7 cellular contexts compared by ENCODE assay signal in the genomic region with DNA sequence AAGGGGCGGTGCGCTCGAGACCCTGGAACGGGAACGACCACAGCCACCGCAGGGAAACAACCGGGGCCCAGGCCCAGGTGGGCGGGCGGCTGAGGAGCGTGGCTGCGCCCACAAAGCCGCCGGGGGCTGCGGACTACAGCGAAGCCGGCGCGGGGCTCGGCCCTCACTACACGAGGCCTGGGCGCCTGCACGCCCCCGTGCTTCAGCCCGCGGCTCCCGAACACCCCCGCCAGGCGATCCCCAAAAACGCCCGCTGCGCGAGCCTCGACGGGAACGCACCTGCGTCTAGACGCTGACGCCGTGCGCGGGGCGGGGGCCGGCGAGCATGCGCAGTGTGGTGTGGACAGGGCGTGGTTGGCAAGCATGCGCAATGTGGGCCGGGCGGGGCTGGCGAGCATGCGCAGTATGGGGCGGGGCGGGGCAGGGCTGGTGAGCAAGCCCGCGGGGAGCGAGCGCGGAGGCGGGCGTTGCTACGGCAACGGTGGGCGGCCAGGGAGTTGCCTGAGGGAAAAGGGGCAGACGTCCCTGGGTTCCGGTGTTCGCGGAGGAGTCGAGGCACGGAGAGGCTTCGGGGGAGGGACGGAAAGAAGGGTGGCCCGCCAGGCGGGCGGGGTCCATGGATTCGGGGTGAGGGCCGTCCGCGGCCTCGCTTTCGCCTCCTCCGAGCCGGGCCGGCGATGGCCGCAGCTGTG. TPM values are rescaled to one million over a fixed set of nuclear protein-coding genes. Genes with fewer than 3 reads are reported as not detected.
A peak's percentile ranks its signal among the peaks of the same experiment; 100 is the strongest.
DNase-seq lines count a peak whose midpoint lies in the region; ATAC-seq and TF ChIP-seq lines count a peak whose summit lies in the region.

A gene (plus strand): TSS at position 518 of the 692 bp plus-strand sequence. CDS start 3,104 bp downstream, outside the sequence.

- peak within 1 kb of the TSS; percentile 38; the same call in 1 of the 2 replicates for H3K27ac ChIP-seq in VCaP
- peak within 1 kb of the TSS; percentile 28 to 89 (median 80) for H3K27ac ChIP-seq in spleen

- H3K4me3 Mint-ChIP-seq in immature natural killer cell = peak within 1 kb of the TSS; percentile 77 to 89 (median 84)

- no peak for TF ChIP-seq POLR2A in spleen (IDR thresholded peaks at IDR 0.05)

- peaks cover 13 to 18% of the 10 kb centered on the region in 2 donors for H3K4me1 Mint-ChIP-seq in immature natural killer cell

- WGBS in spleen, 5 donors = 1 to 3% (median 2%) methylated on average over 33 to 85 of the region's 85 CpGs

- DNase-seq in NCI-H2107 (lab: John Stamatoyannopoulos, UW) = peak; percentile 81
- DNase-seq in T47D (ENCODE audit: low read depth in 1 of 2, low spot score in 1 of 2) = peak; percentile 85 to 93
- DNase-seq in immature natural killer cell = peak; percentile 55 to 73 (median 69)
- peak; percentile 98 for DNase-seq in spleen

- peak within 1 kb of the TSS in 3 of 6 donors; percentile 5 to 35 (median 8) for H3K27ac Mint-ChIP-seq in immature natural killer cell

- intact Hi-C loops in spleen (cut with DNase I; ENCODE audit: low total_unique reads) = no loop called here

- peaks cover 0 to 4% (median 2%) of the 10 kb centered on the region in 3 donors for H3K36me3 Mint-ChIP-seq in immature natural killer cell

- in situ Hi-C loops in T47D (cut with HindIII; ENCODE audit: low pct_unique_long_range_greater_than_20kb, low sequenced_read_pairs) = no loop called here

- peaks cover 6 to 24% (median 20%) of the 10 kb centered on the region in 3 donors for H3K27me3 Mint-ChIP-seq in immature natural killer cell (ENCODE audit: low read depth in 3 of 3)

- no peaks in the 10 kb centered on the region for H3K36me3 ChIP-seq in spleen

- TF ChIP-seq CTCF in VCaP (conservative IDR thresholded peaks at IDR 0.05) (no peak), spleen (IDR thresholded peaks at IDR 0.05 in 8 of 11, conservative IDR thresholded peaks at IDR 0.05 in 3 of 11) (no peak)

- peak within 1 kb of the TSS; percentile 71 to 95 (median 86) for H3K4me3 ChIP-seq in spleen

- peaks cover 0 to 37% (median 0%) of the 10 kb centered on the region in 7 donors for H3K27me3 ChIP-seq in spleen (replicated peaks in 1 of 7)

- peak; percentile 47 for ATAC-seq in GM18508 (IDR thresholded peaks at IDR 0.05; ENCODE audit: insufficient read depth, unreplicated experiment)
- ATAC-seq in HG02973 (IDR thresholded peaks at IDR 0.05; ENCODE audit: unreplicated experiment) = peak; percentile 76

- H3K9me3 ChIP-seq in spleen = peaks cover 0 to 24% (median 1%) of the 10 kb centered on the region in 8 donors

- H3K4me1 ChIP-seq in spleen = peaks cover 4 to 21% (median 16%) of the 10 kb centered on the region in 6 donors

- H3K9me3 Mint-ChIP-seq in immature natural killer cell = peaks cover 0 to 5% (median under 1%) of the 10 kb centered on the region in 6 donors

RNA-seq across cellular contexts. Expression of the gene that starts here (rescaled TPM):
- polyA plus RNA-seq in immature natural killer cell = 1 to 10 TPM in 1 of 3 donors, under 1 TPM in 2; 0.32 to 4.7 (median 0.57) TPM
- 1 to 10 TPM in 2 of 7 donors, under 1 TPM in 4, not detected in 1; 0.28 to 2.8 (median 0.67) TPM for total RNA-seq in spleen
- polyA plus RNA-seq in spleen = under 1 TPM; 0.61 to 0.96 (median 0.86) TPM

Comparison
In these comparisons a context has a peak if more than half of its experiments do, and no peak if none do; other contexts are left out.
1. Peak in every context shown above with its lines: DNase-seq, ATAC-seq, H3K4me3 ChIP-seq and H3K27ac ChIP-seq.